ENCODE assay signal across 8 cellular contexts in the genomic region with DNA sequence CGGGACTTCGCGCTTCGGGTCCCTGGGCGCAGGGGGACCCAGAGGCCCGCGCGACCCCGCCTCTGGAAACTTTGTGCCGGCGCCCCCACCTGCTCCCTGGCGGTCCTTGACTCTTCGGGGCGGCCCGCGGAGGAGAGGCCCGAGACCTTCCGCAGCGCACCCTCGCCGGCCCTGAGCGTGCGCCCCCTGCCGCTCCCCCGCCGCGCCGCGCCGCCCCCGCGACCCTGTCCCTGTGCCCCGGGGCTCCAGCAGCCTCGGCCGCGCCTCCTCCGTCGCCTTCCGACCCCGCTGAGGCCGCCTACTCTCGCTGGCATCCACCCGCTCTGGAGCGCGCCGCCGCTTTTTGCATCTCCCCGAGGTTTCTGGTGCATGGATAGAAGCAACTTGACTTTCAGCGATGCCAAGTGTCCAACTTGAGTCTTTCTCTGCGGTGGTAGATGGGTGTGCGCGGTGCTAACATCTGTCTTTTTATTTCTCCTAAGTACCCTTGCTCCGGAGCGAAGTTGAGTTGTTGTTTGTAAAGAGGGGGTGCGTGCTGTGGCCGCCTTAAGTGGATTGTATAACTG. TPM values are rescaled to one million over a fixed set of nuclear protein-coding genes. Genes with fewer than 3 reads are reported as not detected.
DNase-seq lines count a peak whose midpoint lies in the region; ATAC-seq and TF ChIP-seq lines count a peak whose summit lies in the region.

No MANE protein-coding gene starts in this region.

- no peaks in the 10 kb centered on the region for H3K36me3 ChIP-seq in effector memory CD4-positive, alpha-beta T cell (ENCODE audit: control insufficient read depth, insufficient read depth, low read length)
- H3K36me3 ChIP-seq in mesodermal cell (ENCODE audit: control insufficient read depth, insufficient read depth, low read length), result no peaks in the 10 kb centered on the region

- H3K27me3 ChIP-seq in effector memory CD4-positive, alpha-beta T cell (replicated peaks; ENCODE audit: control insufficient read depth, insufficient read depth, low read length, poor library complexity, severe bottlenecking), result no peaks in the 10 kb centered on the region

- peak overlapping the region; percentile 87 for H3K4me3 Mint-ChIP-seq in activated CD8-positive, alpha-beta T cell treated with anti-CD3 and anti-CD28 coated beads for 36 hours

- peak; percentile 27 to 46 for DNase-seq in SHP77 (lab: John Stamatoyannopoulos, UW)
- no peak for DNase-seq in SHP77 treated with DMSO at 0.1 percent for 48 hours (lab: John Stamatoyannopoulos, UW)
- DNase-seq in NCI-H345 treated with DMSO at 0.1 percent for 48 hours (lab: John Stamatoyannopoulos, UW; ENCODE audit: unreplicated experiment), result peak; percentile 12
- peak; percentile 87 for DNase-seq in activated CD8-positive, alpha-beta T cell treated with anti-CD3 and anti-CD28 coated beads for 36 hours
- peak; percentile 48 to 60 (median 53) for DNase-seq in effector memory CD4-positive, alpha-beta T cell
- peak; percentile 67 to 75 for DNase-seq in stimulated activated CD8-positive, alpha-beta memory T cell treated with anti-CD3 and anti-CD28 coated beads, Interleukin-15, amount 100 ng/mL, for 48 hours (ENCODE audit: low read depth in 2 of 2)

- POLR2A ChIA-PET in activated CD8-positive, alpha-beta T cell treated with anti-CD3 and anti-CD28 coated beads for 36 hours (lab: Charles Lee), result interaction anchor here (0.5 to 1.4 kb wide), 3 partner anchors 23 to 119 kb away, joined by 3 to 6 read pairs (median 3); a partner anchor contains a TSS

- peak overlapping the region; percentile 48 for H3K4me3 ChIP-seq in effector memory CD4-positive, alpha-beta T cell (ENCODE audit: insufficient read depth, low read depth, low read length, poor library complexity, severe bottlenecking)
- H3K4me3 ChIP-seq in mesodermal cell (ENCODE audit: extremely low read depth, insufficient read depth, low read length, poor library complexity, severe bottlenecking), result peak overlapping the region; percentile 62

- ATAC-seq in HG02852 (IDR thresholded peaks at IDR 0.05; ENCODE audit: unreplicated experiment), result peak; percentile 63
- ATAC-seq in activated CD8-positive, alpha-beta T cell treated with anti-CD3 and anti-CD28 coated beads for 36 hours, result peak; percentile 71

- intact Hi-C loops in activated CD8-positive, alpha-beta T cell treated with anti-CD3 and anti-CD28 coated beads for 36 hours (cut with micrococcal nuclease), result no loop called here

- H3K27me3 Mint-ChIP-seq in activated CD8-positive, alpha-beta T cell treated with anti-CD3 and anti-CD28 coated beads for 36 hours, result no peaks in the 10 kb centered on the region

- CTCF ChIA-PET in activated CD8-positive, alpha-beta T cell treated with anti-CD3 and anti-CD28 coated beads for 36 hours (lab: Charles Lee), result interaction anchor here (1.0 to 1.8 kb wide), 3 partner anchors 38 to 117 kb away, joined by 3 to 9 read pairs (median 3); a partner anchor contains a TSS

- H3K36me3 Mint-ChIP-seq in activated CD8-positive, alpha-beta T cell treated with anti-CD3 and anti-CD28 coated beads for 36 hours (ENCODE audit: low read depth), result no peaks in the 10 kb centered on the region

- 0 to 1% methylated on average over 28 to 47 of the region's 56 CpGs for WGBS in mesodermal cell (ENCODE audit: insufficient coverage in 2 of 2), 2 experiments

- peak; percentile 78 for TF ChIP-seq CTCF in activated CD8-positive, alpha-beta T cell treated with anti-CD3 and anti-CD28 coated beads for 36 hours (IDR thresholded peaks at IDR 0.05)

- peaks cover 49% of the 10 kb centered on the region for H3K4me1 Mint-ChIP-seq in activated CD8-positive, alpha-beta T cell treated with anti-CD3 and anti-CD28 coated beads for 36 hours (ENCODE audit: low read depth)

- peak overlapping the region; percentile 87 for H3K27ac Mint-ChIP-seq in activated CD8-positive, alpha-beta T cell treated with anti-CD3 and anti-CD28 coated beads for 36 hours

- no peaks in the 10 kb centered on the region for H3K9me3 Mint-ChIP-seq in activated CD8-positive, alpha-beta T cell treated with anti-CD3 and anti-CD28 coated beads for 36 hours

- H3K4me1 ChIP-seq in effector memory CD4-positive, alpha-beta T cell (ENCODE audit: control insufficient read depth, insufficient read depth, low read length, poor library complexity, severe bottlenecking), result peaks cover 8% of the 10 kb centered on the region
- H3K4me1 ChIP-seq in mesodermal cell (ENCODE audit: control insufficient read depth, insufficient read depth, low read length, poor library complexity, severe bottlenecking), result peaks cover 9% of the 10 kb centered on the region

- H3K27ac ChIP-seq in effector memory CD4-positive, alpha-beta T cell (ENCODE audit: insufficient read depth, low read length, poor library complexity, severe bottlenecking), result no peak overlapping the region
- peak overlapping the region; percentile 98 for H3K27ac ChIP-seq in mesodermal cell (ENCODE audit: low read depth, low read length, severe bottlenecking)

- H3K9me3 ChIP-seq in effector memory CD4-positive, alpha-beta T cell (ENCODE audit: control insufficient read depth, low read length), result no peaks in the 10 kb centered on the region
- H3K9me3 ChIP-seq in mesodermal cell (ENCODE audit: control insufficient read depth, low read length), result no peaks in the 10 kb centered on the region

RNA-seq across cellular contexts. Expression of a gene that starts 0.4 kb away (rescaled TPM):
- 10 to 100 TPM; 13.3 to 15.5 TPM for total RNA-seq in activated CD8-positive, alpha-beta T cell treated with anti-CD3 and anti-CD28 coated beads for 36 hours
- polyA plus RNA-seq in mesodermal cell (2013, experiment 1 of 2), result 31.1 TPM
- polyA plus RNA-seq in mesodermal cell (2013, experiment 2 of 2), result 23.1 TPM
